In genomic region chr4:15004701-15005301, GRCh38 we compare ENCODE assay signal across 8 cellular contexts. TPM values are rescaled to one million over a fixed set of nuclear protein-coding genes. Genes with fewer than 3 reads are reported as not detected.
DNase-seq lines count a peak whose midpoint lies in the region; ATAC-seq and TF ChIP-seq lines count a peak whose summit lies in the region.

No MANE protein-coding gene starts in this region.

- H3K4me3 Mint-ChIP-seq in CD4-positive, CD25-positive, alpha-beta regulatory T cell, result peak overlapping the region; percentile 89 to 98 (median 93)
- H3K4me3 Mint-ChIP-seq in H9, result peak overlapping the region; percentile 77 to 90

- H4K5ac ChIP-seq in H9 (ENCODE audit: insufficient read length, low read depth, low read length), result no peak overlapping the region

- no peak overlapping the region for H3K56ac ChIP-seq in H9 (ENCODE audit: insufficient read length, low read depth, low read length)

- H2BK15ac ChIP-seq in H9 (ENCODE audit: low read depth, low read length), result no peak overlapping the region

- H3K79me1 ChIP-seq in H9 (ENCODE audit: insufficient read depth, low read depth, low read length, poor library complexity, severe bottlenecking), result no peaks in the 10 kb centered on the region

- no peak for TF ChIP-seq CTCF in H9 (conservative IDR thresholded peaks at IDR 0.05)
- no peak for TF ChIP-seq CTCF in neutrophil (IDR thresholded peaks at IDR 0.05)
- peak in 1 of 5 experiments; percentile 14 for TF ChIP-seq CTCF in tibial nerve (IDR thresholded peaks at IDR 0.05)

- no peaks in the 10 kb centered on the region for H3K9me3 Mint-ChIP-seq in CD4-positive, CD25-positive, alpha-beta regulatory T cell
- no peaks in the 10 kb centered on the region for H3K9me3 Mint-ChIP-seq in H9

- H2AK5ac ChIP-seq in H9 (ENCODE audit: insufficient read length, low read length), result no peak overlapping the region

- no peak overlapping the region for H2BK120ac ChIP-seq in H9 (ENCODE audit: low read depth, low read length, poor library complexity, severe bottlenecking)

- no peaks in the 10 kb centered on the region for H4K20me1 ChIP-seq in H9 (ENCODE audit: control insufficient read depth, insufficient read depth, insufficient read length)

- H3K79me2 ChIP-seq in H9 (ENCODE audit: insufficient read depth, low read length), result no peaks in the 10 kb centered on the region

- peaks cover 9% of the 10 kb centered on the region for H3K23me2 ChIP-seq in H9 (ENCODE audit: insufficient read length, low read depth, low read length, poor library complexity, severe bottlenecking)

- no peaks in the 10 kb centered on the region for H3K9me3 ChIP-seq in CD4-positive, CD25-positive, alpha-beta regulatory T cell (ENCODE audit: control insufficient read depth in 2 of 2, low read length in 2 of 2)
- H3K9me3 ChIP-seq in H9 (ENCODE audit: control insufficient read depth, low read depth, low read length), result no peaks in the 10 kb centered on the region
- no peaks in the 10 kb centered on the region for H3K9me3 ChIP-seq in neutrophil
- H3K9me3 ChIP-seq in tibial nerve, result no peaks in the 10 kb centered on the region

- no peaks in the 10 kb centered on the region for H3K27me3 ChIP-seq in CD4-positive, CD25-positive, alpha-beta regulatory T cell (ENCODE audit: control insufficient read depth, insufficient read depth, low read length)
- H3K27me3 ChIP-seq in H9 (ENCODE audit: insufficient read depth, low read length), result no peaks in the 10 kb centered on the region; the same call in 1 of the 2 replicates
- no peaks in the 10 kb centered on the region for H3K27me3 ChIP-seq in neutrophil
- H3K27me3 ChIP-seq in tibial nerve, result no peaks in the 10 kb centered on the region

- peak overlapping the region; percentile 100 for H3K27ac ChIP-seq in CD4-positive, CD25-positive, alpha-beta regulatory T cell (ENCODE audit: insufficient read depth, low read length, poor library complexity, severe bottlenecking)
- H3K27ac ChIP-seq in H9 (ENCODE audit: insufficient read length, low read depth, low read length) (no peak overlapping the region), neutrophil (peak overlapping the region; percentile 99), tibial nerve (peak overlapping the region; percentile 92 to 100 (median 98))

- peak in 1 of 2 donors; percentile 88 for TF ChIP-seq EP300 in tibial nerve (IDR thresholded peaks at IDR 0.05)

- no CpG with 5 or more reads among the region's 46 CpGs for WGBS in H9 (ENCODE audit: extremely low coverage, insufficient read length, low lambda C conversion rate)
- WGBS in tibial nerve, 2 donors, result 0 to 1% methylated on average over 43 to 44 of the region's 46 CpGs

- no peak overlapping the region for H3K23ac ChIP-seq in H9 (ENCODE audit: insufficient read length, low read depth, low read length)

- no peak overlapping the region for H2BK5ac ChIP-seq in H9 (ENCODE audit: insufficient read length, low read length)

- ATAC-seq in CD4-positive, CD25-positive, alpha-beta regulatory T cell (ENCODE audit: low read depth in 2 of 2), result no peak

- H2BK20ac ChIP-seq in H9 (ENCODE audit: low read depth, low read length, poor library complexity, severe bottlenecking), result no peak overlapping the region

- no peak overlapping the region for H2BK12ac ChIP-seq in H9 (ENCODE audit: insufficient read length, low read depth, low read length)

- H3T11ph ChIP-seq in H9 (ENCODE audit: low read length), result no peak overlapping the region

- H3K4me3 ChIP-seq in CD4-positive, CD25-positive, alpha-beta regulatory T cell (ENCODE audit: low read depth, low read length), result peak overlapping the region; percentile 87
- H3K4me3 ChIP-seq in neutrophil (ENCODE audit: low read depth in 1 of 2, low read length in 1 of 2) (peak overlapping the region; percentile 86 to 98), tibial nerve (peak overlapping the region; percentile 75 to 99 (median 91))

- no peak overlapping the region for H3K9ac ChIP-seq in H9 (ENCODE audit: extremely low read depth, insufficient read length, low read length)

- H3K4ac ChIP-seq in H9 (ENCODE audit: low read depth, low read length), result no peak overlapping the region

- peaks cover 13% of the 10 kb centered on the region for H3K36me3 ChIP-seq in CD4-positive, CD25-positive, alpha-beta regulatory T cell (ENCODE audit: control insufficient read depth, insufficient read depth, low read length)
- H3K36me3 ChIP-seq in neutrophil (peaks cover 27% of the 10 kb centered on the region), tibial nerve (peaks cover 0 to 4% (median 3%) of the 10 kb centered on the region in 3 donors)

- peaks cover 6% of the 10 kb centered on the region for H3K27me3 Mint-ChIP-seq in CD4-positive, CD25-positive, alpha-beta regulatory T cell
- peaks cover 19% of the 10 kb centered on the region for H3K27me3 Mint-ChIP-seq in H9 (ENCODE audit: low read depth)

- no peak overlapping the region for H2AFZ ChIP-seq in H9 (ENCODE audit: low read length)

- H4K8ac ChIP-seq in H9 (replicated peaks; ENCODE audit: insufficient read length, low read depth, low read length), result no peak overlapping the region

- peak; percentile 15 to 42 (median 27) for DNase-seq in CD4-positive, CD25-positive, alpha-beta regulatory T cell
- peak; percentile 64 for DNase-seq in H9
- DNase-seq in RPMI8226, result peak; percentile 58
- DNase-seq in activated naive CD4-positive, alpha-beta T cell treated with anti-CD3 and anti-CD28 coated beads, Interleukin-2, amount 50 U/mL, for 16 hours, result peak; percentile 21
- peak; percentile 77 for DNase-seq in glomerular visceral epithelial cell (ENCODE audit: extremely low spot score)
- DNase-seq in tibial nerve (ENCODE audit: low spot score in 2 of 2), result peak; percentile 71 to 81
- DNase-seq in GM19240 (ENCODE audit: insufficient read length, low spot score), result no peak

- H3K36me3 Mint-ChIP-seq in CD4-positive, CD25-positive, alpha-beta regulatory T cell, result peaks cover 5% of the 10 kb centered on the region
- no peaks in the 10 kb centered on the region; a peak in 1 of 7 replicates for H3K36me3 Mint-ChIP-seq in H9 (ENCODE audit: insufficient read depth in 1 of 3, low read depth in 3 of 3)

- peak overlapping the region; percentile 84 to 93 (median 90) for H3K27ac Mint-ChIP-seq in CD4-positive, CD25-positive, alpha-beta regulatory T cell
- H3K27ac Mint-ChIP-seq in H9, result no peak overlapping the region

- peak overlapping the region; percentile 82 for H3K4me2 ChIP-seq in H9 (ENCODE audit: insufficient read depth, insufficient read length, low read length)

- no peak overlapping the region for H3K18ac ChIP-seq in H9 (ENCODE audit: insufficient read length, low read depth, low read length)

- H3K4me1 ChIP-seq in CD4-positive, CD25-positive, alpha-beta regulatory T cell (ENCODE audit: control insufficient read depth, insufficient read depth, low read length, poor library complexity, severe bottlenecking), result peaks cover 28% of the 10 kb centered on the region
- H3K4me1 ChIP-seq in H9 (ENCODE audit: insufficient read depth, low read length) (peaks cover under 1% of the 10 kb centered on the region; the same call in 1 of the 2 replicates), neutrophil (ENCODE audit: control insufficient read depth in 1 of 2, insufficient read depth in 1 of 2, low read depth in 1 of 2, low read length in 1 of 2) (peaks cover 34 to 38% of the 10 kb centered on the region in 2 experiments), tibial nerve (peaks cover 0 to 46% (median 2%) of the 10 kb centered on the region in 4 donors)

- H3K4me1 Mint-ChIP-seq in CD4-positive, CD25-positive, alpha-beta regulatory T cell, result peaks cover 20 to 43% (median 34%) of the 10 kb centered on the region in 4 donors
- H3K4me1 Mint-ChIP-seq in H9, result peaks cover 35% of the 10 kb centered on the region in 2 experiments

- H4K91ac ChIP-seq in H9 (ENCODE audit: insufficient read length, low read depth, low read length), result no peak overlapping the region

- no peak overlapping the region for H3K14ac ChIP-seq in H9 (ENCODE audit: insufficient read depth, low read length)

- peak; percentile 22 to 61 for TF ChIP-seq POLR2A in tibial nerve (IDR thresholded peaks at IDR 0.05)

RNA-seq across cellular contexts. Expression of gene CPEB2, which starts 2.5 kb away (rescaled TPM):
- 27.5 TPM for total RNA-seq in CD4-positive, CD25-positive, alpha-beta regulatory T cell
- 1 to 10 TPM in 3 of 4 donors, under 1 TPM in 1; 0.94 to 3.0 (median 1.4) TPM for polyA plus RNA-seq in CD4-positive, CD25-positive, alpha-beta regulatory T cell
- 1.6 and 1.8 TPM in 2 replicates for total RNA-seq in H9 (2021)
- 10 to 100 TPM; 16.2 to 33.4 (median 23.9) TPM for total RNA-seq in tibial nerve

Comparison
In these comparisons a context has a peak if more than half of its experiments do, and no peak if none do; other contexts are left out.
1. H3K27ac Mint-ChIP-seq: peak in CD4-positive, CD25-positive, alpha-beta regulatory T cell (3 of 3); none in H9 (0 of 3).
2. Peak in every context shown above with its lines, with median percentiles within 50 percentile points of each other: H3K4me3 ChIP-seq.